In the genomic region with DNA sequence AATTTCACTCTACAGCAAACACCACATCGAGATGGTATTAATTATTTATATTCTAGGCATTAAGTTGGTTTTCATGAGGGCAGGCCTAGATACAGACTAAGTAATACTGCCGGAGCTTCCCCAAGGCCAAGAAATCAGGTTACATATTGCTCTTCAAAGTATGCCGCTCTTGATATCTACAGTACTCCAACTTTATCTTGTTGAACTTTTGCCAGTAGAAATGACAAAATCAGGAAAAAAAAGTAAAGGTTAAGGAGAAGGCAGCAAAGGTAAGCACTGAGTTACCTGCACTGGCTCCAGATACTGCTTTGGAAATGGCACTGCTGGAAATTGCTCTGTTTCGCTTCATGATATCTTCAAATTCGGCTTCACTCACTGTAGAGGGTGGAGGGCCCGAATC, we compare ENCODE assay signal across 22 cellular contexts.
"Had no signal": no experiment of that assay in that cellular context is flagged by ENCODE, and none has a peak within 500 bp of the region (broad histone marks: within the 10 kb centered on the region; RNA-seq: fewer than 3 reads in every experiment).

No MANE protein-coding gene starts in this region.

- H3K9me3 ChIP-seq: lower lobe of right lung, mucosa of descending colon, thoracic aorta, vagina had no signal

- H3K27me3 ChIP-seq: brain microvascular endothelial cell, vagina had no signal

- DNase-seq: activated CD4-positive, alpha-beta T cell treated with anti-CD3 and anti-CD28 coated beads for 48 hours; activated CD8-positive, alpha-beta memory T cell treated with anti-CD3 and anti-CD28 coated beads, Interleukin-2, amount 50 U/mL, for 4 hours; aorta; brain microvascular endothelial cell; caudate nucleus; dermis blood vessel endothelial cell; effector CD8-positive, alpha-beta T cell; foreskin melanocyte; immature natural killer cell; lower lobe of right lung; mesendoderm; mucosa of descending colon; small intestine; stimulated activated CD4-positive, alpha-beta T cell treated with anti-CD3 and anti-CD28 coated beads, Interleukin-2, amount 100 ng/mL, for 24 hours; stimulated activated naive B cell treated with anti-CD40 and anti-IgM and Interleukin-4, amounts not matched to agents 10 μg/mL and 1 μg/mL and 100 μg/mL, for 72 hours had no signal

- H3K4me3 Mint-ChIP-seq: activated T-helper 1 cell treated with anti-CD3 and anti-CD28 coated beads, Interleukin-12 subunit alpha, Interleukin-12 subunit beta, Interleukin-2, Interleukin-4 antibody, amounts not matched to agents 30 ng/mL and 10 ng/mL and 1 ng/mL, durations not matched to agents 14 hours and 24 hours and 36 hours; immature natural killer cell; neural crest cell; stimulated activated naive B cell treated with anti-CD40 and anti-IgM and Interleukin-4, amounts not matched to agents 10 μg/mL and 1 μg/mL and 100 μg/mL, for 72 hours; type B pancreatic cell had no signal

- H3K9me3 Mint-ChIP-seq: activated T-helper 1 cell treated with anti-CD3 and anti-CD28 coated beads, Interleukin-12 subunit alpha, Interleukin-12 subunit beta, Interleukin-2, Interleukin-4 antibody, amounts not matched to agents 30 ng/mL and 10 ng/mL and 1 ng/mL, durations not matched to agents 14 hours and 24 hours and 36 hours; immature natural killer cell; neural crest cell; stimulated activated naive B cell treated with anti-CD40 and anti-IgM and Interleukin-4, amounts not matched to agents 10 μg/mL and 1 μg/mL and 100 μg/mL, for 72 hours; type B pancreatic cell had no signal

- H3K27me3 Mint-ChIP-seq: stimulated activated naive B cell treated with anti-CD40 and anti-IgM and Interleukin-4, amounts not matched to agents 10 μg/mL and 1 μg/mL and 100 μg/mL, for 72 hours; type B pancreatic cell had no signal

- H3K27ac Mint-ChIP-seq: activated T-helper 1 cell treated with anti-CD3 and anti-CD28 coated beads, Interleukin-12 subunit alpha, Interleukin-12 subunit beta, Interleukin-2, Interleukin-4 antibody, amounts not matched to agents 30 ng/mL and 10 ng/mL and 1 ng/mL, durations not matched to agents 14 hours and 24 hours and 36 hours; stimulated activated naive B cell treated with anti-CD40 and anti-IgM and Interleukin-4, amounts not matched to agents 10 μg/mL and 1 μg/mL and 100 μg/mL, for 72 hours; type B pancreatic cell had no signal

- H3K27ac ChIP-seq: brain microvascular endothelial cell, lower lobe of right lung, thoracic aorta, vagina had no signal

- H3K4me1 Mint-ChIP-seq: neural crest cell had no signal

- ATAC-seq: left lobe of liver; lower lobe of right lung; mucosa of descending colon; sciatic nerve; stimulated activated naive B cell treated with anti-CD40 and anti-IgM and Interleukin-4, amounts not matched to agents 10 μg/mL and 1 μg/mL and 100 μg/mL, for 72 hours had no signal

- H3K4me3 ChIP-seq: lower lobe of right lung, mucosa of descending colon, thoracic aorta, vagina had no signal

- H3K4me1 ChIP-seq: lower lobe of right lung had no signal
